8 cellular contexts compared by ENCODE assay signal in the genomic region with DNA sequence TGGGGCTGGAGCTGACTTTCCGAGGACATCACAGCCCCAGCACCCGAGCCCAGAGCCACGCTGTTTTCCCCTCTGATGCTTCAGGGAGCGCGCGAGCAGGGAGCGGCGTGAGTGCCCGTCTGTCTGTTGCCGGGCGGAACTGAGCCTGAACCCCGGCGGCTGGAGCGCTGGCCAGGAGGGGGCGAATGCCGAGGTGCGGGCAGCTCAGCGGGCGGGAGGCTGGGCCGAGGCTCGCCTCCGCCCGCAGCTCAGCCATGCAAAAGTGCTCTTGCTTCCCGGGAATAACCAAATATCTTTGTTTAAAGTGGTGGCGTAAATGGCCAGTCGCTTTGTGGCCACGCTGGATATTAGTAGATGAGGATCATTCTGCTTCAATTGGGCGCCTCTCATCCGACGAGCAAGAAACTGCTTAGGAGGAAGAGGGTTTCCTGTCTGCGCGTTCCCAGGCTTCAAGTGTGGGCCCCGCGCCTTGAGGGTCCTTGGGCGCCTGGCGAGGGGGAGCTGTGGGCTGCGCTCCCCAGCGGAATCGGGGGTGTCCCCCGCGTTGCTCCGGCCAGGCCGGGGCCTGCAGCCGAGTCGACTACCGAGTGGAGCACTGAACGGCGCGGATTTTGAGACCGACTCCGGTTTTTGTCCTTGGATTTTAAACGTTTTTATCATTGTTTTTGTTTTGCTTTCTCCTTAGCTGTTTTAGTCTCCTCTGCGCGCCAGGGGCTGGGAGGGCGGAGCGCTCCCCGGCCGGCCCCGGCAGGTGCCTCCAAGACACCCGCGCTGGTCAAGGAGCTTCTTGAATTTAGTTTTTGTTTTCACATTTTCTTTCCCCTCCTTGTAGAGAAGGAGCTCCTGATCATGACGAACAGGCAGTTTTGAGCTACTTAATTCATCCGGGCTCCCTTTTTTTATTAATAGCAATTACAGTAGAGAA. TPM values are rescaled to one million over a fixed set of nuclear protein-coding genes. Genes with fewer than 3 reads are reported as not detected.
DNase-seq lines count a peak whose midpoint lies in the region; ATAC-seq and TF ChIP-seq lines count a peak whose summit lies in the region.

No MANE protein-coding gene starts in this region.

- peaks cover 36% of the 10 kb centered on the region for H3K27me3 Mint-ChIP-seq in endothelial cell (ENCODE audit: unreplicated experiment)

- POLR2A ChIA-PET in A673 (lab: Charles Lee; ENCODE audit: low non-redundant PET): no interaction called here

- no peak overlapping the region for H3K27ac Mint-ChIP-seq in endothelial cell (ENCODE audit: unreplicated experiment)

- WGBS in trophoblast cell (ENCODE audit: extremely low coverage, insufficient coverage, insufficient read length): no CpG with 5 or more reads among the region's 63 CpGs

- H2AK5ac ChIP-seq in trophoblast cell (ENCODE audit: low read length): no peak overlapping the region

- peak overlapping the region; percentile 53 for H3K4me2 ChIP-seq in trophoblast cell (ENCODE audit: low read length)

- H3K9me3 Mint-ChIP-seq in endothelial cell (ENCODE audit: unreplicated experiment): no peaks in the 10 kb centered on the region

- H3K4me3 ChIP-seq in A673 (ENCODE audit: low read depth, low read length, poor library complexity, severe bottlenecking) (peak overlapping the region; percentile 30), trophoblast cell (ENCODE audit: low read depth, low read length) (no peak overlapping the region)

- H3K27me3 ChIP-seq in A673 (replicated peaks; ENCODE audit: insufficient read depth, low read depth, low read length, poor library complexity): peaks cover 100% of the 10 kb centered on the region
- peaks cover 94% of the 10 kb centered on the region for H3K27me3 ChIP-seq in trophoblast cell (ENCODE audit: insufficient read depth, low read length)

- no peak overlapping the region for H4K8ac ChIP-seq in trophoblast cell (ENCODE audit: low read depth, low read length)

- H3K9me3 ChIP-seq in A673 (ENCODE audit: low read depth, low read length, poor library complexity, severe bottlenecking) (no peaks in the 10 kb centered on the region), trophoblast cell (ENCODE audit: insufficient read depth, low read depth, low read length) (peaks cover 7% of the 10 kb centered on the region)

- CTCF ChIA-PET in A673 (lab: Charles Lee): no interaction called here

- H3K14ac ChIP-seq in trophoblast cell (ENCODE audit: low read length): no peak overlapping the region

- H2BK5ac ChIP-seq in trophoblast cell (ENCODE audit: low read depth, low read length, poor library complexity): no peak overlapping the region

- no peak overlapping the region for H3K4ac ChIP-seq in trophoblast cell (ENCODE audit: low read depth, low read length)

- H3K79me1 ChIP-seq in trophoblast cell (ENCODE audit: low read length): no peaks in the 10 kb centered on the region

- no TSS peak for BruUV-seq in A673 (replicated peaks; lab: Mats Ljungman, UMichigan)

- H2AFZ ChIP-seq in trophoblast cell (ENCODE audit: insufficient read depth, low read length, poor library complexity): no peak overlapping the region

- no peak overlapping the region for H4K12ac ChIP-seq in trophoblast cell (ENCODE audit: low read depth, low read length)

- H3K27ac ChIP-seq in A673 (ENCODE audit: low read depth, low read length, poor library complexity, severe bottlenecking) (no peak overlapping the region), trophoblast cell (ENCODE audit: low read depth, low read length) (no peak overlapping the region)

- no peak overlapping the region for H2BK120ac ChIP-seq in trophoblast cell (ENCODE audit: insufficient read depth, low read length, poor library complexity)

- no peaks in the 10 kb centered on the region for H3K36me3 Mint-ChIP-seq in endothelial cell (ENCODE audit: low read depth, unreplicated experiment)

- no peak overlapping the region for H4K91ac ChIP-seq in trophoblast cell (ENCODE audit: low read depth, low read length)

- ATAC-seq in GM19328 (IDR thresholded peaks at IDR 0.05; ENCODE audit: unreplicated experiment) (no peak), GM21447 (IDR thresholded peaks at IDR 0.05; ENCODE audit: unreplicated experiment) (no peak)

- H2BK12ac ChIP-seq in trophoblast cell (ENCODE audit: low read length): no peak overlapping the region

- intact Hi-C loops in A673 (cut with micrococcal nuclease; ENCODE audit: unreplicated experiment): no loop called here

- H3K18ac ChIP-seq in trophoblast cell (ENCODE audit: low read length): no peak overlapping the region

- H3K23ac ChIP-seq in trophoblast cell (ENCODE audit: low read length): no peak overlapping the region

- TF ChIP-seq CTCF in A673 (conservative IDR thresholded peaks at IDR 0.05; ENCODE audit: low read depth, low read length) (no peak), GM13977 (IDR thresholded peaks at IDR 0.05; ENCODE audit: extremely low read depth, insufficient read depth, missing control alignments) (peak; percentile 28), endothelial cell (IDR thresholded peaks at IDR 0.05; ENCODE audit: unreplicated experiment) (no peak)

- DNase-seq in A673 (ENCODE audit: low spot score) (no peak), GM13977 (ENCODE audit: low spot score) (peak; percentile 76), NCI-H69 (lab: John Stamatoyannopoulos, UW) (peak; percentile 91), endothelial cell (ENCODE audit: low spot score) (peak; percentile 71), trophoblast cell (no peak)
- DNase-seq in activated naive CD4-positive, alpha-beta T cell (lab: John Stamatoyannopoulos, UW): no peak

- peaks cover 21% of the 10 kb centered on the region for H3K4me1 Mint-ChIP-seq in endothelial cell (ENCODE audit: unreplicated experiment)

- H3K36me3 ChIP-seq in A673 (ENCODE audit: insufficient read depth, low read length, poor library complexity, severe bottlenecking) (no peaks in the 10 kb centered on the region), trophoblast cell (ENCODE audit: control insufficient read depth in 1 of 2, insufficient read depth in 2 of 2, low read length in 2 of 2) (no peaks in the 10 kb centered on the region)

- H3K4me3 Mint-ChIP-seq in endothelial cell (ENCODE audit: unreplicated experiment): no peak overlapping the region

- H3K4me1 ChIP-seq in A673 (ENCODE audit: insufficient read depth, low read length, poor library complexity, severe bottlenecking) (peaks cover 26% of the 10 kb centered on the region), trophoblast cell (ENCODE audit: control insufficient read depth in 1 of 2, insufficient read depth in 2 of 2, low read length in 2 of 2) (peaks cover 4 to 21% of the 10 kb centered on the region in 2 experiments)

- no peak overlapping the region for H3K9ac ChIP-seq in trophoblast cell (ENCODE audit: low read length)

- no peaks in the 10 kb centered on the region for H3K79me2 ChIP-seq in trophoblast cell (ENCODE audit: control insufficient read depth, insufficient read depth, low read length, poor library complexity)

- in situ Hi-C loops in GM13977 (cut with MboI; ENCODE audit: low pct_unique_long_range_greater_than_20kb, low sequenced_read_pairs, unreplicated experiment): loop anchor here (25.0 kb wide), 1 partner anchor 1066 kb away; a partner anchor contains a TSS

RNA-seq across cellular contexts. Expression of a gene that starts 0.8 kb away (rescaled TPM):
- total RNA-seq in A673 (2021) (not detected in 2 replicates), endothelial cell (ENCODE audit: unreplicated experiment) (not detected)
- not detected in 2 replicates for polyA plus RNA-seq in trophoblast cell (2013)

Comparison
In these comparisons a context has a peak if more than half of its experiments do, and no peak if none do; other contexts are left out.
1. DNase-seq: peak in GM13977 (single experiment), NCI-H69 (single experiment) and endothelial cell (single experiment); none in A673 (single experiment), trophoblast cell (0 of 2) and activated naive CD4-positive, alpha-beta T cell (0 of 4).